In genomic region chr14:77660754-77661153, GRCh38 we compare ENCODE assay signal across 14 cellular contexts. TPM values are rescaled to one million over a fixed set of nuclear protein-coding genes. Genes with fewer than 3 reads are reported as not detected.
DNase-seq lines count a peak whose midpoint lies in the region; ATAC-seq and TF ChIP-seq lines count a peak whose summit lies in the region.
"Had no signal": no experiment of that assay in that cellular context is flagged by ENCODE, and none has a peak within 500 bp of the region (broad histone marks: within the 10 kb centered on the region; RNA-seq: fewer than 3 reads in every experiment).

No MANE protein-coding gene starts in this region.

- peaks cover 0 to 39% (median 0%) of the 10 kb centered on the region in 12 donors for H3K4me1 ChIP-seq in heart left ventricle

- no peak for TF ChIP-seq CTCF in heart left ventricle (IDR thresholded peaks at IDR 0.05)
- TF ChIP-seq CTCF in WTC11 (IDR thresholded peaks at IDR 0.05), result no peak

- TF ChIP-seq POLR2A in heart left ventricle (IDR thresholded peaks at IDR 0.05), result no peak

- intact Hi-C loops in heart left ventricle (cut with DNase I), result no loop called here

- H3K4me3 Mint-ChIP-seq in WTC11, result no peak overlapping the region
- H3K4me3 Mint-ChIP-seq in activated CD4-positive, alpha-beta T cell treated with anti-CD3 and anti-CD28 coated beads, Interleukin-2, amount 10 ng/mL, durations not matched to agents 7 days and 5 days, result no peak overlapping the region
- H3K4me3 Mint-ChIP-seq: naive thymus-derived CD8-positive, alpha-beta T cell had no signal

- ATAC-seq in heart left ventricle, result no peak
- no peak for ATAC-seq in WTC11
- ATAC-seq: naive thymus-derived CD8-positive, alpha-beta T cell had no signal

- H3K4me1 Mint-ChIP-seq in WTC11, result peaks cover 16% of the 10 kb centered on the region
- H3K4me1 Mint-ChIP-seq in activated CD4-positive, alpha-beta T cell treated with anti-CD3 and anti-CD28 coated beads, Interleukin-2, amount 10 ng/mL, durations not matched to agents 7 days and 5 days, result peaks cover 3% of the 10 kb centered on the region

- no peak overlapping the region for H3K4me3 ChIP-seq in heart left ventricle

- CTCF ChIA-PET in WTC11 (lab: Charles Lee), result no interaction called here
- CTCF ChIA-PET in activated CD4-positive, alpha-beta T cell treated with anti-CD3 and anti-CD28 coated beads, Interleukin-2, amount 10 ng/mL, durations not matched to agents 7 days and 5 days (lab: Charles Lee), result interaction anchor here (0.7 kb wide), 1 partner anchor 29 kb away, joined by 3 read pairs; no protein-coding TSS in a partner anchor

- H3K9me3 Mint-ChIP-seq in WTC11, result no peaks in the 10 kb centered on the region
- H3K9me3 Mint-ChIP-seq in activated CD4-positive, alpha-beta T cell treated with anti-CD3 and anti-CD28 coated beads, Interleukin-2, amount 10 ng/mL, durations not matched to agents 7 days and 5 days, result no peaks in the 10 kb centered on the region
- H3K9me3 Mint-ChIP-seq: naive thymus-derived CD8-positive, alpha-beta T cell had no signal

- no peaks in the 10 kb centered on the region for H3K36me3 Mint-ChIP-seq in WTC11
- no peaks in the 10 kb centered on the region for H3K36me3 Mint-ChIP-seq in activated CD4-positive, alpha-beta T cell treated with anti-CD3 and anti-CD28 coated beads, Interleukin-2, amount 10 ng/mL, durations not matched to agents 7 days and 5 days (ENCODE audit: low read depth)

- POLR2A ChIA-PET in WTC11 (lab: Charles Lee), result interaction anchor here (0.6 kb wide), 1 partner anchor 29 kb away, joined by 3 read pairs; no protein-coding TSS in a partner anchor
- POLR2A ChIA-PET in activated CD4-positive, alpha-beta T cell treated with anti-CD3 and anti-CD28 coated beads, Interleukin-2, amount 10 ng/mL, durations not matched to agents 7 days and 5 days (lab: Charles Lee), result no interaction called here

- WGBS in heart left ventricle, 4 donors, result 77 to 84% (median 80%) methylated on average over 7 of the region's 7 CpGs

- H3K27ac Mint-ChIP-seq in WTC11, result no peak overlapping the region
- no peak overlapping the region for H3K27ac Mint-ChIP-seq in activated CD4-positive, alpha-beta T cell treated with anti-CD3 and anti-CD28 coated beads, Interleukin-2, amount 10 ng/mL, durations not matched to agents 7 days and 5 days

- no peaks in the 10 kb centered on the region for H3K27me3 Mint-ChIP-seq in WTC11 (ENCODE audit: low read depth)
- no peaks in the 10 kb centered on the region for H3K27me3 Mint-ChIP-seq in activated CD4-positive, alpha-beta T cell treated with anti-CD3 and anti-CD28 coated beads, Interleukin-2, amount 10 ng/mL, durations not matched to agents 7 days and 5 days
- H3K27me3 Mint-ChIP-seq: naive thymus-derived CD8-positive, alpha-beta T cell had no signal

- DNase-seq in DMS79 treated with DMSO at 0.1 percent for 48 hours (lab: John Stamatoyannopoulos, UW), result peak; percentile 100
- DNase-seq in NCI-H2081 treated with DMSO at 0.1 percent for 48 hours (lab: John Stamatoyannopoulos, UW), result peak; percentile 59
- DNase-seq in astrocyte of the hippocampus (ENCODE audit: low read depth, low spot score), result peak; percentile 68
- DNase-seq in occipital lobe (lab: John Stamatoyannopoulos, UW), result peak; percentile 63
- DNase-seq in heart left ventricle, result no peak
- no peak for DNase-seq in WTC11 (ENCODE audit: low spot score)
- no peak for DNase-seq in activated CD4-positive, alpha-beta T cell treated with anti-CD3 and anti-CD28 coated beads, Interleukin-2, amount 10 ng/mL, durations not matched to agents 7 days and 5 days
- no peak for DNase-seq in T-helper 1 cell
- DNase-seq: activated CD4-positive, alpha-beta T cell treated with anti-CD3 and anti-CD28 coated beads, Interleukin-2, amount 50 U/mL, for 48 hours; activated gamma-delta T cell treated with Interleukin-2 at 50 U/mL for 16 hours; H7; kidney; naive thymus-derived CD8-positive, alpha-beta T cell; stimulated activated CD8-positive, alpha-beta memory T cell treated with anti-CD3 and anti-CD28 coated beads, Interleukin-4, amount 100 ng/mL, for 48 hours had no signal

- H3K27ac ChIP-seq in heart left ventricle, result peak overlapping the region in 1 of 12 donors; percentile 88

- no peaks in the 10 kb centered on the region for H3K36me3 ChIP-seq in heart left ventricle

- H3K9me3 ChIP-seq in heart left ventricle, result no peaks in the 10 kb centered on the region

- no peaks in the 10 kb centered on the region for H3K27me3 ChIP-seq in heart left ventricle

TF ChIP-seq in WTC11, 78 proteins besides CTCF, POLR2A, EP300 and RAD21:
- no peak for TF ChIP-seq AFF4 (CRISPR knock-in tag; IDR thresholded peaks at IDR 0.05; ENCODE audit: borderline replicate concordance)
- TF ChIP-seq ZNF121 (CRISPR knock-in tag; IDR thresholded peaks at IDR 0.05), result no peak
- TF ChIP-seq, protein P1, sequence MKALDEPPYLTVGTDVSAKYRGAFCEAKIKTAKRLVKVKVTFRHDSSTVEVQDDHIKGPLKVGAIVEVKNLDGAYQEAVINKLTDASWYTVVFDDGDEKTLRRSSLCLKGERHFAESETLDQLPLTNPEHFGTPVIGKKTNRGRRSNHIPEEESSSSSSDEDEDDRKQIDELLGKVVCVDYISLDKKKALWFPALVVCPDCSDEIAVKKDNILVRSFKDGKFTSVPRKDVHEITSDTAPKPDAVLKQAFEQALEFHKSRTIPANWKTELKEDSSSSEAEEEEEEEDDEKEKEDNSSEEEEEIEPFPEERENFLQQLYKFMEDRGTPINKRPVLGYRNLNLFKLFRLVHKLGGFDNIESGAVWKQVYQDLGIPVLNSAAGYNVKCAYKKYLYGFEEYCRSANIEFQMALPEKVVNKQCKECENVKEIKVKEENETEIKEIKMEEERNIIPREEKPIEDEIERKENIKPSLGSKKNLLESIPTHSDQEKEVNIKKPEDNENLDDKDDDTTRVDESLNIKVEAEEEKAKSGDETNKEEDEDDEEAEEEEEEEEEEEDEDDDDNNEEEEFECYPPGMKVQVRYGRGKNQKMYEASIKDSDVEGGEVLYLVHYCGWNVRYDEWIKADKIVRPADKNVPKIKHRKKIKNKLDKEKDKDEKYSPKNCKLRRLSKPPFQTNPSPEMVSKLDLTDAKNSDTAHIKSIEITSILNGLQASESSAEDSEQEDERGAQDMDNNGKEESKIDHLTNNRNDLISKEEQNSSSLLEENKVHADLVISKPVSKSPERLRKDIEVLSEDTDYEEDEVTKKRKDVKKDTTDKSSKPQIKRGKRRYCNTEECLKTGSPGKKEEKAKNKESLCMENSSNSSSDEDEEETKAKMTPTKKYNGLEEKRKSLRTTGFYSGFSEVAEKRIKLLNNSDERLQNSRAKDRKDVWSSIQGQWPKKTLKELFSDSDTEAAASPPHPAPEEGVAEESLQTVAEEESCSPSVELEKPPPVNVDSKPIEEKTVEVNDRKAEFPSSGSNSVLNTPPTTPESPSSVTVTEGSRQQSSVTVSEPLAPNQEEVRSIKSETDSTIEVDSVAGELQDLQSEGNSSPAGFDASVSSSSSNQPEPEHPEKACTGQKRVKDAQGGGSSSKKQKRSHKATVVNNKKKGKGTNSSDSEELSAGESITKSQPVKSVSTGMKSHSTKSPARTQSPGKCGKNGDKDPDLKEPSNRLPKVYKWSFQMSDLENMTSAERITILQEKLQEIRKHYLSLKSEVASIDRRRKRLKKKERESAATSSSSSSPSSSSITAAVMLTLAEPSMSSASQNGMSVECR (CRISPR knock-in tag; IDR thresholded peaks at IDR 0.05; ENCODE audit: borderline replicate concordance), result no peak
- TF ChIP-seq NFE2L1 (CRISPR knock-in tag; IDR thresholded peaks at IDR 0.05), result no peak

RNA-seq across cellular contexts. Expression of gene SPTLC2, which starts 44.3 kb away (rescaled TPM):
- 29.2 TPM for total RNA-seq in occipital lobe
- total RNA-seq in heart left ventricle, result 10 to 100 TPM in 8 of 9 donors, 1 to 10 TPM in 1; 8.2 to 25.2 (median 11.2) TPM
- polyA plus RNA-seq in heart left ventricle, result 10 to 100 TPM in 1 of 2 donors, 1 to 10 TPM in 1; 3.8 to 12.0 TPM
- total RNA-seq in WTC11 (2021), result 38.2 to 40.1 TPM (median 39.6 TPM) in 3 replicates
- total RNA-seq in activated CD4-positive, alpha-beta T cell treated with anti-CD3 and anti-CD28 coated beads, Interleukin-2, amount 10 ng/mL, durations not matched to agents 7 days and 5 days, result 10 to 100 TPM; 54.2 to 64.4 TPM

RNA-seq across cellular contexts. Expression of gene ALKBH1, which starts 47.1 kb away (rescaled TPM):
- 12.2 TPM for total RNA-seq in occipital lobe
- 10 to 100 TPM; 10.8 to 16.5 (median 12.5) TPM for total RNA-seq in heart left ventricle
- polyA plus RNA-seq in heart left ventricle, result 10 to 100 TPM in 1 of 2 donors, 1 to 10 TPM in 1; 6.5 to 11.4 TPM
- 14.5 to 18.8 TPM (median 17.8 TPM) in 3 replicates for total RNA-seq in WTC11 (2021)
- total RNA-seq in activated CD4-positive, alpha-beta T cell treated with anti-CD3 and anti-CD28 coated beads, Interleukin-2, amount 10 ng/mL, durations not matched to agents 7 days and 5 days, result 10 to 100 TPM; 12.5 to 13.3 TPM

RNA-seq across cellular contexts. Expression of gene SLIRP, which starts 47.1 kb away (rescaled TPM):
- total RNA-seq in occipital lobe (59.6 TPM), heart left ventricle (100 to 1,000 TPM; 112 to 309 (median 169) TPM), WTC11 (2021) (317 to 377 TPM (median 325 TPM) in 3 replicates)
- 100 to 1,000 TPM; 423 to 872 TPM for polyA plus RNA-seq in heart left ventricle
- total RNA-seq in activated CD4-positive, alpha-beta T cell treated with anti-CD3 and anti-CD28 coated beads, Interleukin-2, amount 10 ng/mL, durations not matched to agents 7 days and 5 days, result 10 to 100 TPM; 61.9 to 73.6 TPM

Comparison
In these comparisons a context has a peak if more than half of its experiments do, and no peak if none do; other contexts are left out.
1. DNase-seq: peak in DMS79 treated with DMSO at 0.1 percent for 48 hours (single experiment), NCI-H2081 treated with DMSO at 0.1 percent for 48 hours (single experiment), astrocyte of the hippocampus (single experiment) and occipital lobe (single experiment); none in heart left ventricle (0 of 5), WTC11 (single experiment), activated CD4-positive, alpha-beta T cell treated with anti-CD3 and anti-CD28 coated beads, Interleukin-2, amount 10 ng/mL, durations not matched to agents 7 days and 5 days (single experiment) and T-helper 1 cell (0 of 5).